Comparison of ENCODE assay signal across 10 cellular contexts in the genomic region with DNA sequence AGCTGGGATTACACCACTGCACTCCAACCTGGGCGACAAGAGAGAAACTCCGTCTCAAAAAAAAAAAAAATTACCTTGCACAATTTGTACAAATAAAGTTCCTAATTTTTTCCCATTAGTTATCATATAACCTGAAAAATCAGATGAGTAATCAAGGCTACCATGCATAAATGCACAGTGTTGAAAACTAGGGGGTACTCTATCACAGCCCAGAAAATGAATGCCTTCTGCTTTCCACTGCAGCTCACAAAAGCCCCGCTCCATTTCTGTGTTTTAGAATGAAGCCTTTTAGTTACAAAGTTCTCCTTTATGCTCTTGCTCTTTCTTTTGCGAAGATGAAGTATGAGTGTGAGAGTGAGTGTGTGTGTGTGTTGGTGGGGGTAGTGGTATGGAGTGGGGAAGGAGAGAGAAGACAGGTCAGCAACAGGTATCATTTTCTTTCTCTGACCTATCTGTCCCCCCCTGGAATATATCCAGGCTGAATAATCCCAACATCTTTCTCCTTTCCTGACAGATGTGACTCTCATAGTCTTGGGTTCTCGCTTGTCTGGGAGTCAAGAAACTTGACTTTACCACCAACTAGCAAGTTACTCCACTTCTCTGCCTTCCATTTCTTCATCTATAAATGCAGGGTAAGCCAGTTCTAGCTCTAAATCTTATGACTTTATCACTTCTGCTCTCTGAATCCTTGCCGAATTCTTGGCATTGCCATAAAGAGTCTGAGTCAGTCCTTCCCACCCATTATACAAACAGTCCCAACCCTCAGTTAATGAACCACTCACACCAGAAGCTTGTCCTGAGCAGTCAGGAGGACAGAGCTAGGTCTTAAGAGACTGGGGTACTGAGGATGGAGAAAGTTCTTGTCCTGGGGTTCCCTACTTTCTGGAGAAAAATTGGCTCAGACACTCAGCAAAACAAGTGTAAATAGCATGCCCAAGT. TPM values are rescaled to one million over a fixed set of nuclear protein-coding genes. Genes with fewer than 3 reads are reported as not detected.
DNase-seq lines count a peak whose midpoint lies in the region; ATAC-seq and TF ChIP-seq lines count a peak whose summit lies in the region.
"Had no signal": no experiment of that assay in that cellular context is flagged by ENCODE, and none has a peak within 500 bp of the region (broad histone marks: within the 10 kb centered on the region; RNA-seq: fewer than 3 reads in every experiment).

No MANE protein-coding gene starts in this region.

- H3K4me3 Mint-ChIP-seq in activated T-cell treated with anti-CD3 and anti-CD28 coated beads, Interleukin-2, amount 50 U/mL, for 72 hours, result no peak overlapping the region
- H3K4me3 Mint-ChIP-seq in activated T-cell treated with anti-CD3 and anti-CD28 coated beads, Interleukin-2, amount 50 U/mL, for 4 hours, result no peak overlapping the region
- no peak overlapping the region for H3K4me3 Mint-ChIP-seq in activated T-helper 17 cell treated with anti-CD3 and anti-CD28 coated beads, Interleukin-2, amount 50 U/mL, for 72 hours

- H3K27me3 ChIP-seq in hepatocyte, result no peaks in the 10 kb centered on the region
- no peaks in the 10 kb centered on the region for H3K27me3 ChIP-seq in suprapubic skin
- H3K27me3 ChIP-seq: BLaER1 treated with 17β-estradiol and CSF1 and Interleukin-3, amounts not matched to agents 10 nM and 100 nM had no signal

- H3K4me3 ChIP-seq in hepatocyte, result no peak overlapping the region
- H3K4me3 ChIP-seq in suprapubic skin, result no peak overlapping the region
- H3K4me3 ChIP-seq: BLaER1 treated with 17β-estradiol and CSF1 and Interleukin-3, amounts not matched to agents 10 nM and 100 nM had no signal

- H3K4me1 ChIP-seq in hepatocyte (ENCODE audit: insufficient read depth) (no peaks in the 10 kb centered on the region), suprapubic skin (peaks cover 6% of the 10 kb centered on the region)

- peaks cover 46% of the 10 kb centered on the region for H3K4me1 Mint-ChIP-seq in activated T-cell treated with anti-CD3 and anti-CD28 coated beads, Interleukin-2, amount 50 U/mL, for 72 hours (ENCODE audit: low read depth)
- peaks cover 64% of the 10 kb centered on the region for H3K4me1 Mint-ChIP-seq in activated T-cell treated with anti-CD3 and anti-CD28 coated beads, Interleukin-2, amount 50 U/mL, for 4 hours (ENCODE audit: low read depth)
- H3K4me1 Mint-ChIP-seq in activated T-helper 17 cell treated with anti-CD3 and anti-CD28 coated beads, Interleukin-2, amount 50 U/mL, for 72 hours, result peaks cover 10% of the 10 kb centered on the region

- no peaks in the 10 kb centered on the region for H4K20me1 ChIP-seq in hepatocyte (ENCODE audit: insufficient read depth, poor library complexity, severe bottlenecking)

- no peak overlapping the region for H2AFZ ChIP-seq in hepatocyte

- peak overlapping the region; percentile 36 for H3K4me2 ChIP-seq in hepatocyte

- H3K79me2 ChIP-seq in hepatocyte, result no peaks in the 10 kb centered on the region

- H3K9me3 Mint-ChIP-seq in activated T-cell treated with anti-CD3 and anti-CD28 coated beads, Interleukin-2, amount 50 U/mL, for 72 hours, result no peaks in the 10 kb centered on the region
- H3K9me3 Mint-ChIP-seq in activated T-cell treated with anti-CD3 and anti-CD28 coated beads, Interleukin-2, amount 50 U/mL, for 4 hours, result no peaks in the 10 kb centered on the region
- no peaks in the 10 kb centered on the region for H3K9me3 Mint-ChIP-seq in activated T-helper 17 cell treated with anti-CD3 and anti-CD28 coated beads, Interleukin-2, amount 50 U/mL, for 72 hours

- WGBS in hepatocyte (ENCODE audit: low lambda C conversion rate, missing lambda C conversion rate), result 81% methylated on average over 6 of the region's 6 CpGs
- 76% methylated on average over 6 of the region's 6 CpGs for WGBS in suprapubic skin

- H3K27ac ChIP-seq in hepatocyte (peak overlapping the region; percentile 80), suprapubic skin (peak overlapping the region; percentile 34)

- no peaks in the 10 kb centered on the region for H3K27me3 Mint-ChIP-seq in activated T-cell treated with anti-CD3 and anti-CD28 coated beads, Interleukin-2, amount 50 U/mL, for 72 hours (ENCODE audit: low read depth)
- H3K27me3 Mint-ChIP-seq in activated T-cell treated with anti-CD3 and anti-CD28 coated beads, Interleukin-2, amount 50 U/mL, for 4 hours (ENCODE audit: low read depth), result no peaks in the 10 kb centered on the region
- H3K27me3 Mint-ChIP-seq in activated T-helper 17 cell treated with anti-CD3 and anti-CD28 coated beads, Interleukin-2, amount 50 U/mL, for 72 hours, result no peaks in the 10 kb centered on the region

- no peak for ATAC-seq in activated T-cell treated with anti-CD3 and anti-CD28 coated beads, Interleukin-2, amount 50 U/mL, for 72 hours (replicated peaks in 1 of 2)
- no peak for ATAC-seq in activated T-cell treated with anti-CD3 and anti-CD28 coated beads, Interleukin-2, amount 50 U/mL, for 4 hours
- ATAC-seq in activated T-helper 17 cell treated with anti-CD3 and anti-CD28 coated beads, Interleukin-2, amount 50 U/mL, for 72 hours (replicated peaks), result no peak

- DNase-seq in activated T-cell treated with anti-CD3 and anti-CD28 coated beads, Interleukin-2, amount 50 U/mL, for 72 hours, result no peak
- no peak for DNase-seq in activated T-cell treated with anti-CD3 and anti-CD28 coated beads, Interleukin-2, amount 50 U/mL, for 4 hours
- DNase-seq in hepatocyte (ENCODE audit: low spot score), result peak; percentile 64
- DNase-seq in suprapubic skin (ENCODE audit: low spot score in 2 of 2), result no peak
- no peak for DNase-seq in NCI-H774 (lab: John Stamatoyannopoulos, UW)
- DNase-seq in NCI-H446 treated with DMSO at 0.1 percent for 48 hours (lab: John Stamatoyannopoulos, UW), result no peak
- DNase-seq in NCI-H2081 (lab: John Stamatoyannopoulos, UW), result no peak
- DNase-seq: hypothalamus had no signal

- H3K9me2 ChIP-seq in hepatocyte (replicated peaks; ENCODE audit: insufficient read depth), result no peaks in the 10 kb centered on the region

- TF ChIP-seq CTCF in hepatocyte (IDR thresholded peaks at IDR 0.05; ENCODE audit: poor library complexity), result no peak
- TF ChIP-seq CTCF in suprapubic skin (IDR thresholded peaks at IDR 0.05), result no peak

- no peak for TF ChIP-seq POLR2A in suprapubic skin (IDR thresholded peaks at IDR 0.05)

- H3K9me3 ChIP-seq in hepatocyte (ENCODE audit: low read depth), result no peaks in the 10 kb centered on the region
- H3K9me3 ChIP-seq in suprapubic skin, result no peaks in the 10 kb centered on the region

- peak overlapping the region; percentile 45 for H3K27ac Mint-ChIP-seq in activated T-cell treated with anti-CD3 and anti-CD28 coated beads, Interleukin-2, amount 50 U/mL, for 72 hours
- peak overlapping the region; percentile 39 for H3K27ac Mint-ChIP-seq in activated T-helper 17 cell treated with anti-CD3 and anti-CD28 coated beads, Interleukin-2, amount 50 U/mL, for 72 hours

- no peak for TF ChIP-seq EP300 in suprapubic skin (IDR thresholded peaks at IDR 0.05)

- peaks cover 9 to 38% of the 10 kb centered on the region in 2 donors for H3K36me3 Mint-ChIP-seq in activated T-cell treated with anti-CD3 and anti-CD28 coated beads, Interleukin-2, amount 50 U/mL, for 72 hours (ENCODE audit: insufficient read depth in 2 of 2)
- H3K36me3 Mint-ChIP-seq in activated T-cell treated with anti-CD3 and anti-CD28 coated beads, Interleukin-2, amount 50 U/mL, for 4 hours (ENCODE audit: insufficient read depth), result peaks cover 29% of the 10 kb centered on the region
- peaks cover 85% of the 10 kb centered on the region for H3K36me3 Mint-ChIP-seq in activated T-helper 17 cell treated with anti-CD3 and anti-CD28 coated beads, Interleukin-2, amount 50 U/mL, for 72 hours (ENCODE audit: low read depth)

- no peaks in the 10 kb centered on the region for H3K36me3 ChIP-seq in hepatocyte (replicated peaks; ENCODE audit: insufficient read depth, low read depth)
- H3K36me3 ChIP-seq in suprapubic skin, result no peaks in the 10 kb centered on the region

RNA-seq across cellular contexts. Expression of a gene that starts 16.1 kb away (rescaled TPM):
- total RNA-seq in activated T-cell treated with anti-CD3 and anti-CD28 coated beads, Interleukin-2, amount 50 U/mL, for 72 hours, result 100 to 1,000 TPM; 102 to 104 TPM
- total RNA-seq in activated T-cell treated with anti-CD3 and anti-CD28 coated beads, Interleukin-2, amount 50 U/mL, for 4 hours, result 10 to 100 TPM; 14.7 to 20.9 (median 16.4) TPM
- total RNA-seq in activated T-helper 17 cell treated with anti-CD3 and anti-CD28 coated beads, Interleukin-2, amount 50 U/mL, for 72 hours, result 10 to 100 TPM; 45.8 to 78.8 TPM
- total RNA-seq in hepatocyte, result 0.07 TPM in 1 of 2 replicates, not detected in the other
- polyA plus RNA-seq in hepatocyte, result 0.18 TPM in 1 of 2 replicates, not detected in the other
- 1 to 10 TPM in 2 of 4 donors, under 1 TPM in 2; 0.68 to 1.9 (median 1.3) TPM for total RNA-seq in suprapubic skin

RNA-seq across cellular contexts. Expression of a gene that starts 37.7 kb away (rescaled TPM):
- 1 to 10 TPM in 1 of 2 donors, under 1 TPM in 1; 0.86 to 2.1 TPM for total RNA-seq in activated T-cell treated with anti-CD3 and anti-CD28 coated beads, Interleukin-2, amount 50 U/mL, for 72 hours
- under 1 TPM; 0.76 to 0.87 (median 0.79) TPM for total RNA-seq in activated T-cell treated with anti-CD3 and anti-CD28 coated beads, Interleukin-2, amount 50 U/mL, for 4 hours
- under 1 TPM; 0.13 to 0.50 TPM for total RNA-seq in activated T-helper 17 cell treated with anti-CD3 and anti-CD28 coated beads, Interleukin-2, amount 50 U/mL, for 72 hours
- 19.9 and 28.3 TPM in 2 replicates for total RNA-seq in hepatocyte
- 16.5 and 24.6 TPM in 2 replicates for polyA plus RNA-seq in hepatocyte
- total RNA-seq in suprapubic skin, result 10 to 100 TPM; 31.6 to 68.7 (median 46.8) TPM

RNA-seq across cellular contexts. Expression of a gene that starts 38.6 kb away (rescaled TPM):
- under 1 TPM in 1 of 2 donors, not detected in 1; 0.26 TPM for total RNA-seq in activated T-cell treated with anti-CD3 and anti-CD28 coated beads, Interleukin-2, amount 50 U/mL, for 72 hours
- not detected for total RNA-seq in activated T-cell treated with anti-CD3 and anti-CD28 coated beads, Interleukin-2, amount 50 U/mL, for 4 hours
- not detected for total RNA-seq in activated T-helper 17 cell treated with anti-CD3 and anti-CD28 coated beads, Interleukin-2, amount 50 U/mL, for 72 hours
- total RNA-seq in hepatocyte (not detected in 2 replicates), suprapubic skin (not detected)
- not detected in 2 replicates for polyA plus RNA-seq in hepatocyte

Comparison
In these comparisons a context has a peak if more than half of its experiments do, and no peak if none do; other contexts are left out.
1. RNA of a gene that starts 16.1 kb away (total RNA-seq): 102 to 104 TPM in activated T-cell treated with anti-CD3 and anti-CD28 coated beads, Interleukin-2, amount 50 U/mL, for 72 hours, 45.8 to 78.8 TPM in activated T-helper 17 cell treated with anti-CD3 and anti-CD28 coated beads, Interleukin-2, amount 50 U/mL, for 72 hours and 14.7 to 20.9 TPM in activated T-cell treated with anti-CD3 and anti-CD28 coated beads, Interleukin-2, amount 50 U/mL, for 4 hours; 0.68 to 1.9 TPM in suprapubic skin and 0.07 TPM in hepatocyte; every median in the first group is over 4 times any median in the second.